In the genomic region with DNA sequence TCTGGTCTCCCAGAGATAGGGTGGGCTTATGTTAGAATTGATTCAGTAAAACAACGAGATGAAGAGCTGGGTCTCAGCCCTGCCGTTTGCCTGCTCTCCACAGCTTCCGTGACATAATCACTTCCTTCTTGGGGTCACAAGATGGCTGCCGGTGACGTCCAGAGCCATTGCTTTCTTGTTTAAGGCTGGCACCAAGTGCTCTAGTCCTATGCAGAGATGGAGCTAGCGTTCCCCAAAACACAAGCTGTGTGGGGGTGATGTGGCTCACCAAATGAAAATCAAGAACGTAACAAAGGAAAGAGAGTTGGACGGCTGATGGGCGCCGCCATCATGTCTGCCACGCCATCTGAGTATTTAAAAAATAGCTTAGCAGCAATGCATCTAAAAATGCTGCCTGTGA, we compare ENCODE assay signal across 16 cellular contexts.
DNase-seq lines count a peak whose midpoint lies in the region; ATAC-seq, FAIRE-seq and TF ChIP-seq lines count a peak whose summit lies in the region.
"Had no signal": no experiment of that assay in that cellular context is flagged by ENCODE, and none has a peak within 500 bp of the region (broad histone marks: within the 10 kb centered on the region; RNA-seq: fewer than 3 reads in every experiment).

No MANE protein-coding gene starts in this region.

- no peak overlapping the region for H3K4me3 ChIP-seq in GM12878
- H3K4me3 ChIP-seq in dorsolateral prefrontal cortex, result peak overlapping the region in 16 of 59 donors; percentile 1 to 33 (median 19)
- H3K4me3 ChIP-seq: BLaER1 had no signal

- no peaks in the 10 kb centered on the region for H4K20me1 ChIP-seq in GM12878 (ENCODE audit: control insufficient read depth, insufficient read depth)
- H4K20me1 ChIP-seq: BLaER1 had no signal

- in situ Hi-C loops in GM12878 (cut with MboI), result no loop called here

- H3K27me3 ChIP-seq in GM12878 (replicated peaks in 1 of 2; ENCODE audit: control insufficient read depth in 2 of 2, insufficient read depth in 2 of 2, low read length in 1 of 2), result no peaks in the 10 kb centered on the region
- H3K27me3 ChIP-seq in dorsolateral prefrontal cortex, result no peaks in the 10 kb centered on the region
- H3K27me3 ChIP-seq: BLaER1 had no signal

- H3K27ac Mint-ChIP-seq in chondrocyte (ENCODE audit: unreplicated experiment), result no peak overlapping the region

- TF ChIP-seq POLR2A in GM12891 (IDR thresholded peaks at IDR 0.05; ENCODE audit: low read depth, low read length) (no peak), GM12878 (IDR thresholded peaks at IDR 0.05; ENCODE audit: low read depth, low read length) (no peak)

- no peak for ATAC-seq in GM12878
- ATAC-seq in HG03135 (IDR thresholded peaks at IDR 0.05; ENCODE audit: unreplicated experiment), result no peak
- no peak for ATAC-seq in HG03025 (IDR thresholded peaks at IDR 0.05; ENCODE audit: low FRiP score, unreplicated experiment)

- CTCF ChIA-PET in GM12878 (lab: Yijun Ruan, JAX), result interaction anchor here (1.0 to 5.4 kb wide), 3 partner anchors 11 to 393 kb away, joined by 3 to 30 read pairs (median 4); no protein-coding TSS in a partner anchor

- BruUV-seq in GM12878 (replicated peaks; lab: Mats Ljungman, UMichigan), result no TSS peak

- no peaks in the 10 kb centered on the region for H3K9me3 Mint-ChIP-seq in chondrocyte (ENCODE audit: low read depth)
- H3K9me3 Mint-ChIP-seq: CD8-positive, alpha-beta memory T cell had no signal

- H3K36me3 Mint-ChIP-seq in chondrocyte (ENCODE audit: low read depth), result peaks cover 3% of the 10 kb centered on the region

- no peak for TF ChIP-seq RAD21 in GM12878 (IDR thresholded peaks at IDR 0.05; ENCODE audit: insufficient read depth, low read depth, low read length)

- H3K27me3 Mint-ChIP-seq in chondrocyte (ENCODE audit: low read depth), result no peaks in the 10 kb centered on the region
- H3K27me3 Mint-ChIP-seq: CD8-positive, alpha-beta memory T cell had no signal

- POLR2A ChIA-PET in GM12878 (lab: Charles Lee), result interaction anchor here (0.6 kb wide), 1 partner anchor 28 kb away, joined by 5 read pairs; no protein-coding TSS in a partner anchor

- H2AFZ ChIP-seq in GM12878 (ENCODE audit: control insufficient read depth, low read depth, low read length), result no peak overlapping the region

- peaks cover 9% of the 10 kb centered on the region for H3K4me1 Mint-ChIP-seq in chondrocyte (ENCODE audit: low read depth)

- DNase-seq in GM12891 (ENCODE audit: insufficient read length, low spot score), result no peak
- DNase-seq in GM12878 (ENCODE audit: low read depth, low spot score), result no peak
- peak in 2 of 10 donors; percentile 67 for DNase-seq in dorsolateral prefrontal cortex
- peak; percentile 37 for DNase-seq in superior temporal gyrus (ENCODE audit: extremely low spot score)
- DNase-seq in chondrocyte (ENCODE audit: low spot score), result no peak
- DNase-seq: 8988T; AML-193; CD8-positive, alpha-beta memory T cell; DMS53; GF-D8; HCEC 1CT; IMR-90 had no signal

- H3K4me1 ChIP-seq in GM12878 (ENCODE audit: control insufficient read depth, insufficient read depth, low read length), result no peaks in the 10 kb centered on the region
- H3K4me1 ChIP-seq: BLaER1 had no signal

- TF ChIP-seq CTCF in GM12878 (IDR thresholded peaks at IDR 0.05 in 2 of 3, conservative IDR thresholded peaks at IDR 0.05 in 1 of 3; ENCODE audit: control insufficient read depth in 2 of 3, extremely low read depth in 1 of 3, insufficient read depth in 1 of 3, low read depth in 3 of 3, low read length in 3 of 3) (no peak), dorsolateral prefrontal cortex (IDR thresholded peaks at IDR 0.05 in 54 of 56, conservative IDR thresholded peaks at IDR 0.05 in 2 of 56; ENCODE audit: low read depth in 1 of 56, partially characterized antibody in 56 of 56) (no peak), chondrocyte (IDR thresholded peaks at IDR 0.05) (no peak)

- no peak overlapping the region for H3K4me2 ChIP-seq in GM12878 (ENCODE audit: control insufficient read depth, insufficient read depth)
- H3K4me2 ChIP-seq: BLaER1 had no signal

- H3K4me3 Mint-ChIP-seq in chondrocyte (ENCODE audit: unreplicated experiment), result no peak overlapping the region
- H3K4me3 Mint-ChIP-seq: CD8-positive, alpha-beta memory T cell had no signal

- H3K79me2 ChIP-seq in GM12878 (ENCODE audit: control insufficient read depth, insufficient read depth, low read length), result no peaks in the 10 kb centered on the region

- RAD21 ChIA-PET in GM12878 (lab: Charles Lee; ENCODE audit: unreplicated experiment), result interaction anchor here (1.5 to 2.0 kb wide), 2 partner anchors 11 to 28 kb away, joined by 4 to 16 read pairs; no protein-coding TSS in a partner anchor

- 97% methylated on average over 11 of the region's 11 CpGs for WGBS in GM12878 (ENCODE audit: insufficient coverage, insufficient replicate concordance, low lambda C conversion rate, missing lambda C conversion rate)

- no peak overlapping the region for H3K9ac ChIP-seq in GM12878 (ENCODE audit: control insufficient read depth, insufficient read depth, low read length)
- H3K9ac ChIP-seq: BLaER1 had no signal

- H3K9me3 ChIP-seq in GM12878 (replicated peaks; ENCODE audit: control insufficient read depth, insufficient read depth, low read length), result no peaks in the 10 kb centered on the region
- H3K9me3 ChIP-seq: BLaER1 had no signal

- intact Hi-C loops in GM12878 (cut with micrococcal nuclease; ENCODE audit: unreplicated experiment), result no loop called here
- intact Hi-C loops in dorsolateral prefrontal cortex (cut with DNase I), result no loop called here

- SMC1A ChIA-PET in GM12878 (lab: Charles Lee; ENCODE audit: uncharacterized antibody, unreplicated experiment), result interaction anchor here (1.0 to 3.6 kb wide), 6 partner anchors 9 to 27 kb away, joined by 3 to 21 read pairs (median 4); no protein-coding TSS in a partner anchor

- no peak for TF ChIP-seq EP300 in GM12878 (IDR thresholded peaks at IDR 0.05; ENCODE audit: borderline replicate concordance in 1 of 2, control insufficient read depth in 1 of 2, low read depth in 2 of 2, low read length in 2 of 2)

- FAIRE-seq in GM12891 (lab: Jason Lieb, UNC) (peak; percentile 64), GM12878 (lab: Jason Lieb, UNC) (no peak)
- FAIRE-seq: GM18507 had no signal

- H3K27ac ChIP-seq in GM12878 (ENCODE audit: control insufficient read depth, insufficient read depth) (no peak overlapping the region), dorsolateral prefrontal cortex (peak overlapping the region in 46 of 59 donors; percentile 2 to 79 (median 54))
- H3K27ac ChIP-seq: BLaER1 had no signal

- H3K36me3 ChIP-seq in GM12878 (ENCODE audit: control insufficient read depth in 2 of 2, insufficient read depth in 2 of 2, low read length in 1 of 2), result no peaks in the 10 kb centered on the region
- H3K36me3 ChIP-seq: BLaER1 had no signal

TF ChIP-seq in GM12891, 5 proteins besides CTCF, POLR2A, EP300 and RAD21:
- TF ChIP-seq PAX5 (IDR thresholded peaks at IDR 0.05; ENCODE audit: insufficient read depth, low read length, severe bottlenecking), result no peak
- TF ChIP-seq POLR2AphosphoS5 (IDR thresholded peaks at IDR 0.05; ENCODE audit: low read depth, low read length), result no peak
- no peak for TF ChIP-seq POU2F2 (IDR thresholded peaks at IDR 0.05; ENCODE audit: low read depth, low read length)
- TF ChIP-seq SPI1 (IDR thresholded peaks at IDR 0.05; ENCODE audit: low read depth, low read length), result no peak
- TF ChIP-seq TAF1 (IDR thresholded peaks at IDR 0.05; ENCODE audit: low read depth, low read length), result no peak
TF ChIP-seq in GM12891: peak in this region for 0.

TF ChIP-seq in GM12878, 131 proteins besides CTCF, POLR2A, EP300 and RAD21:
- TF ChIP-seq YY1 (IDR thresholded peaks at IDR 0.05; ENCODE audit: low read depth, low read length), result peak; percentile 51
- no peak for TF ChIP-seq CHD4 (IDR thresholded peaks at IDR 0.05)
TF ChIP-seq in GM12878: peak in this region for 1.
